ENCODE assay signal across 19 cellular contexts in the genomic region with DNA sequence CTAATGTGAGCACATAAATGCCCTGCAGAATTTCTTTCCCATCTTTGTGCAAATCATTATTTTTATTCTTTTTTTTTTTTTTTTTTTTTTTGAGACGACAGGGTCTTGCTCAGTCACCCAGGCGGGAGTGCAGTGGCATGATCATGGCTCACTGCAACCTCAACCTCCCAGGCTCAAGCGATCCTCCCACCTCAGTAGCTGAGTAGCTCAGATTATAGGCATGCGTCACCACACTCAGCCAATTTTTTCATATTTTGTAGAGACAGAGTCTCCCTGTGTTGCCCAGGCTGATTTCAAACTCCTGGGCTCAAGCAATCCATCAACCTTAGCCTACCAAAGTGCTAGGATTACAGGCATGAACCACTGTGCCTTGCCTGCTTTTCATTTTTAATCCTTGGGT.
"Had no signal": no experiment of that assay in that cellular context is flagged by ENCODE, and none has a peak within 500 bp of the region (broad histone marks: within the 10 kb centered on the region; RNA-seq: fewer than 3 reads in every experiment).

No MANE protein-coding gene starts in this region.

- H3K4me3 ChIP-seq: body of pancreas, dorsolateral prefrontal cortex, esophagus squamous epithelium, gastroesophageal sphincter, heart left ventricle, sigmoid colon, spleen, transverse colon had no signal

- H3K27ac ChIP-seq: esophagus squamous epithelium, heart left ventricle, spleen, transverse colon had no signal

- H3K27me3 ChIP-seq: body of pancreas, dorsolateral prefrontal cortex, esophagus squamous epithelium, gastroesophageal sphincter, heart left ventricle, sigmoid colon, spleen, transverse colon had no signal

- H3K9me3 ChIP-seq: body of pancreas, esophagus squamous epithelium, gastroesophageal sphincter, heart left ventricle, sigmoid colon, spleen, transverse colon had no signal

- DNase-seq: activated CD8-positive, alpha-beta memory T cell treated with anti-CD3 and anti-CD28 coated beads for 24 hours; activated CD8-positive, alpha-beta memory T cell treated with anti-CD3 and anti-CD28 coated beads, Interleukin-2, amount 50 U/mL, for 4 hours; activated naive CD8-positive, alpha-beta T cell treated with anti-CD3 and anti-CD28 coated beads for 36 hours; activated T-cell treated with anti-CD3 and anti-CD28 coated beads, Interleukin-2, amount 50 U/mL, for 24 hours; amniotic stem cell; body of pancreas; dorsolateral prefrontal cortex; esophagus squamous epithelium; heart left ventricle; left cardiac atrium; sigmoid colon; spleen; stimulated activated CD4-positive, alpha-beta T cell treated with anti-CD3 and anti-CD28 coated beads, Interleukin-4, amount 100 ng/mL, for 24 hours; stimulated activated naive CD8-positive, alpha-beta T cell treated with anti-CD3 and anti-CD28 coated beads, Interleukin-15, Interleukin-2, amounts not matched to agents 100 U/mL and 50 U/mL, for 24 hours; T-helper 9 cell; transverse colon had no signal

- ATAC-seq: activated T-helper 17 cell treated with anti-CD3 and anti-CD28 coated beads, Interleukin-2, amount 50 U/mL, for 72 hours; body of pancreas; heart left ventricle; natural killer cell treated with Interleukin-12 subunit alpha and Interleukin-12 subunit beta and Interleukin-15 and Interleukin-18, amount 100 ng/mL, for 72 hours; stimulated activated naive CD8-positive, alpha-beta T cell treated with anti-CD3 and anti-CD28 coated beads, Interleukin-15, Interleukin-2, amounts not matched to agents 100 U/mL and 50 U/mL, for 24 hours had no signal
